In the genomic region with DNA sequence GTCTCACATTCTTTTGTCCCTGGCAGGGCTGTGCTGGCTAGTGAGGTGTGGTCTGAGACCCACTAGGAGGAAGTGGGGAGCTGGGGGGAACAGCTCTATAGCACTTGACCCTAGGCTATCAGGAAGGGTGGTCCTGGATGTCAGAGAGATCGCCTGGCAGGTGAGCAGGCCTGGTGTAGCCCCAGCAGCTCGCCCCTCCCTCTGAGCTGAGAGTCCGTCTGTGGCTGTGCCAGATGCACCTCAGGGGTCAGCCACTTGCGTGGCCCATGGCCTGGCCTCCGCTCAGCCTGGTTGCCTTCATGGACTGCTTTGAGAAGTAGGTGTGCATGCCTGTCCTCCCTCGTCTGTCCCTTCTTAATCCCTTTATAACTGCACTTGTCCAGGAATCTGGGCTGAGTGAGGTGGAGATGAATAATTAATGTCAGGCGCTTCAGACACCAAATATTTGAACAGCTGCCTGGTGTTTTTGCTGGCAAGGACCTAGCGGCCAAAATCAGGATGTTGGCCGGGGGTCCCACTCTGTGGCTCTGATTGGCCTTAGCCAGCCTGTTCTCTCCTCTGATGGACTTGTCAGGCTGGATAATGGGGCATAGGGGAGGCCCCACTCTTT, we compare ENCODE assay signal across 17 cellular contexts. TPM values are rescaled to one million over a fixed set of nuclear protein-coding genes. Genes with fewer than 3 reads are reported as not detected.
DNase-seq lines count a peak whose midpoint lies in the region; ATAC-seq and TF ChIP-seq lines count a peak whose summit lies in the region.
"Had no signal": no experiment of that assay in that cellular context is flagged by ENCODE, and none has a peak within 500 bp of the region (broad histone marks: within the 10 kb centered on the region; RNA-seq: fewer than 3 reads in every experiment).

No MANE protein-coding gene starts in this region.

- no peak for TF ChIP-seq POLR2A in esophagus squamous epithelium (IDR thresholded peaks at IDR 0.05)

- H3K4me1 Mint-ChIP-seq in activated naive CD4-positive, alpha-beta T cell treated with anti-CD3 and anti-CD28 coated beads for 36 hours (ENCODE audit: low read depth), result no peaks in the 10 kb centered on the region

- intact Hi-C loops in activated naive CD4-positive, alpha-beta T cell treated with anti-CD3 and anti-CD28 coated beads for 36 hours (cut with micrococcal nuclease), result no loop called here
- intact Hi-C loops in esophagus squamous epithelium (cut with DNase I), result no loop called here

- H3K4me3 ChIP-seq in esophagus squamous epithelium (no peak overlapping the region), stomach smooth muscle (ENCODE audit: low read length in 2 of 2) (peak overlapping the region in 1 of 2 donors; percentile 8)
- H3K4me3 ChIP-seq: MG63, prostate gland had no signal

- H3K9me3 ChIP-seq in esophagus squamous epithelium, result no peaks in the 10 kb centered on the region
- no peaks in the 10 kb centered on the region for H3K9me3 ChIP-seq in stomach smooth muscle (ENCODE audit: control insufficient read depth in 2 of 2, low read length in 2 of 2)
- H3K9me3 ChIP-seq: MG63, prostate gland had no signal

- peak overlapping the region in 1 of 2 donors; percentile 47 for H3K9ac ChIP-seq in stomach smooth muscle (ENCODE audit: low read length in 2 of 2)

- DNase-seq in activated naive CD4-positive, alpha-beta T cell treated with anti-CD3 and anti-CD28 coated beads, Interleukin-2, amount 50 U/mL, for 72 hours (ENCODE audit: low spot score in 2 of 2), result no peak
- no peak for DNase-seq in activated naive CD4-positive, alpha-beta T cell treated with anti-CD3 and anti-CD28 coated beads for 36 hours
- DNase-seq in NCI-H774 (lab: John Stamatoyannopoulos, UW), result peak; percentile 87
- no peak for DNase-seq in esophagus squamous epithelium (lab: John Stamatoyannopoulos, UW)
- DNase-seq in SIG-M5 (lab: John Stamatoyannopoulos, UW), result no peak
- DNase-seq in activated effector memory CD4-positive, alpha-beta T cell treated with Interleukin-2 at 50 U/mL for 16 hours, result no peak
- DNase-seq in C1 segment of cervical spinal cord (lab: John Stamatoyannopoulos, UW), result no peak
- DNase-seq: activated CD4-positive, CD25-positive, alpha-beta regulatory T cell; islet precursor cell; MG63; NCI-H2171 treated with DMSO at 0.1 percent for 48 hours; stimulated activated CD4-positive, alpha-beta T cell treated with anti-CD3 and anti-CD28 coated beads, Interleukin-4, amount 100 ng/mL, for 4 hours; stimulated activated naive B cell treated with anti-CD40 and anti-IgM and Interleukin-4, amounts not matched to agents 10 μg/mL and 1 μg/mL and 100 μg/mL, for 72 hours had no signal

- WGBS in esophagus squamous epithelium, 2 donors, result 58 to 76% methylated on average over 5 to 7 of the region's 9 CpGs

- CTCF ChIA-PET in activated naive CD4-positive, alpha-beta T cell treated with anti-CD3 and anti-CD28 coated beads for 36 hours (lab: Charles Lee), result interaction anchor here (16.2 kb wide), 1 partner anchor 8 kb away, joined by 135 read pairs; no protein-coding TSS in a partner anchor

- H3K9me3 Mint-ChIP-seq in activated naive CD4-positive, alpha-beta T cell treated with anti-CD3 and anti-CD28 coated beads, Interleukin-2, amount 50 U/mL, for 72 hours, result no peaks in the 10 kb centered on the region
- no peaks in the 10 kb centered on the region for H3K9me3 Mint-ChIP-seq in activated naive CD4-positive, alpha-beta T cell treated with anti-CD3 and anti-CD28 coated beads for 36 hours
- H3K9me3 Mint-ChIP-seq: activated naive CD4-positive, alpha-beta T cell treated with anti-CD3 and anti-CD28 coated beads, Interleukin-2, amount 50 U/mL, for 24 hours; stimulated activated naive B cell treated with anti-CD40 and anti-IgM and Interleukin-4, amounts not matched to agents 10 μg/mL and 1 μg/mL and 100 μg/mL, for 72 hours had no signal

- no peak for TF ChIP-seq CTCF in esophagus squamous epithelium (IDR thresholded peaks at IDR 0.05)

- no peak for ATAC-seq in activated naive CD4-positive, alpha-beta T cell treated with anti-CD3 and anti-CD28 coated beads, Interleukin-2, amount 50 U/mL, for 72 hours
- ATAC-seq: stimulated activated naive B cell treated with anti-CD40 and anti-IgM and Interleukin-4, amounts not matched to agents 10 μg/mL and 1 μg/mL and 100 μg/mL, for 72 hours had no signal

- H3K27me3 Mint-ChIP-seq in activated naive CD4-positive, alpha-beta T cell treated with anti-CD3 and anti-CD28 coated beads for 36 hours (ENCODE audit: low read depth), result no peaks in the 10 kb centered on the region
- H3K27me3 Mint-ChIP-seq: activated naive CD4-positive, alpha-beta T cell treated with anti-CD3 and anti-CD28 coated beads, Interleukin-2, amount 50 U/mL, for 24 hours; stimulated activated naive B cell treated with anti-CD40 and anti-IgM and Interleukin-4, amounts not matched to agents 10 μg/mL and 1 μg/mL and 100 μg/mL, for 72 hours had no signal

- H3K36me3 Mint-ChIP-seq in activated naive CD4-positive, alpha-beta T cell treated with anti-CD3 and anti-CD28 coated beads, Interleukin-2, amount 50 U/mL, for 72 hours, result peaks cover 0 to 5% of the 10 kb centered on the region in 2 donors
- H3K36me3 Mint-ChIP-seq in activated naive CD4-positive, alpha-beta T cell treated with anti-CD3 and anti-CD28 coated beads for 36 hours (ENCODE audit: low read depth), result peaks cover 10% of the 10 kb centered on the region

- H3K27ac Mint-ChIP-seq in activated naive CD4-positive, alpha-beta T cell treated with anti-CD3 and anti-CD28 coated beads, Interleukin-2, amount 50 U/mL, for 72 hours, result peak overlapping the region; percentile 37 to 88
- no peak overlapping the region for H3K27ac Mint-ChIP-seq in activated naive CD4-positive, alpha-beta T cell treated with anti-CD3 and anti-CD28 coated beads for 36 hours

- H3K27ac ChIP-seq in esophagus squamous epithelium (peak overlapping the region in 3 of 4 donors; percentile 67 to 86 (median 82)), stomach smooth muscle (ENCODE audit: low read length) (peak overlapping the region; percentile 99)
- H3K27ac ChIP-seq: prostate gland had no signal

- H3K4me3 Mint-ChIP-seq in activated naive CD4-positive, alpha-beta T cell treated with anti-CD3 and anti-CD28 coated beads for 36 hours, result no peak overlapping the region
- H3K4me3 Mint-ChIP-seq: activated naive CD4-positive, alpha-beta T cell treated with anti-CD3 and anti-CD28 coated beads, Interleukin-2, amount 50 U/mL, for 24 hours; stimulated activated naive B cell treated with anti-CD40 and anti-IgM and Interleukin-4, amounts not matched to agents 10 μg/mL and 1 μg/mL and 100 μg/mL, for 72 hours had no signal

- H3K4me1 ChIP-seq in esophagus squamous epithelium, result peaks cover 0 to 51% (median 20%) of the 10 kb centered on the region in 3 donors
- peaks cover 57% of the 10 kb centered on the region for H3K4me1 ChIP-seq in stomach smooth muscle (ENCODE audit: control insufficient read depth, insufficient read depth, low read length)

- H3K27me3 ChIP-seq in esophagus squamous epithelium (no peaks in the 10 kb centered on the region), stomach smooth muscle (ENCODE audit: control insufficient read depth in 1 of 2, insufficient read depth in 2 of 2, low read length in 2 of 2) (no peaks in the 10 kb centered on the region)
- H3K27me3 ChIP-seq: MG63 had no signal

- H3K36me3 ChIP-seq in esophagus squamous epithelium (peaks cover 45 to 100% (median 51%) of the 10 kb centered on the region in 3 donors), stomach smooth muscle (ENCODE audit: control insufficient read depth in 2 of 2, insufficient read depth in 2 of 2, low read length in 2 of 2) (peaks cover 24 to 45% of the 10 kb centered on the region in 2 donors)

RNA-seq across cellular contexts. Expression of a gene that starts 30.5 kb away (rescaled TPM):
- 1 to 10 TPM; 4.4 to 5.2 TPM for total RNA-seq in activated naive CD4-positive, alpha-beta T cell treated with anti-CD3 and anti-CD28 coated beads, Interleukin-2, amount 50 U/mL, for 72 hours
- total RNA-seq in activated naive CD4-positive, alpha-beta T cell treated with anti-CD3 and anti-CD28 coated beads for 36 hours, result 1 to 10 TPM; 4.5 to 4.9 TPM
- 1 to 10 TPM; 3.2 to 5.8 (median 4.0) TPM for total RNA-seq in esophagus squamous epithelium

RNA-seq across cellular contexts. Expression of a gene that starts 30.7 kb away (rescaled TPM):
- total RNA-seq in activated naive CD4-positive, alpha-beta T cell treated with anti-CD3 and anti-CD28 coated beads, Interleukin-2, amount 50 U/mL, for 72 hours, result 100 to 1,000 TPM; 102 to 155 TPM
- total RNA-seq in activated naive CD4-positive, alpha-beta T cell treated with anti-CD3 and anti-CD28 coated beads for 36 hours, result 100 to 1,000 TPM; 143 to 155 TPM
- 1 to 10 TPM in 1 of 4 donors, not detected in 3; 1.3 TPM for total RNA-seq in esophagus squamous epithelium
- total RNA-seq: glomerular endothelial cell had no signal

Comparison
In these comparisons a context has a peak if more than half of its experiments do, and no peak if none do; other contexts are left out.
1. RNA of a gene that starts 30.7 kb away (total RNA-seq): 143 to 155 TPM in activated naive CD4-positive, alpha-beta T cell treated with anti-CD3 and anti-CD28 coated beads for 36 hours and 102 to 155 TPM in activated naive CD4-positive, alpha-beta T cell treated with anti-CD3 and anti-CD28 coated beads, Interleukin-2, amount 50 U/mL, for 72 hours; 1.3 TPM in esophagus squamous epithelium; every median in the first group is over 10 times any median in the second.